ENCODE assay signal across 17 cellular contexts in the genomic region with DNA sequence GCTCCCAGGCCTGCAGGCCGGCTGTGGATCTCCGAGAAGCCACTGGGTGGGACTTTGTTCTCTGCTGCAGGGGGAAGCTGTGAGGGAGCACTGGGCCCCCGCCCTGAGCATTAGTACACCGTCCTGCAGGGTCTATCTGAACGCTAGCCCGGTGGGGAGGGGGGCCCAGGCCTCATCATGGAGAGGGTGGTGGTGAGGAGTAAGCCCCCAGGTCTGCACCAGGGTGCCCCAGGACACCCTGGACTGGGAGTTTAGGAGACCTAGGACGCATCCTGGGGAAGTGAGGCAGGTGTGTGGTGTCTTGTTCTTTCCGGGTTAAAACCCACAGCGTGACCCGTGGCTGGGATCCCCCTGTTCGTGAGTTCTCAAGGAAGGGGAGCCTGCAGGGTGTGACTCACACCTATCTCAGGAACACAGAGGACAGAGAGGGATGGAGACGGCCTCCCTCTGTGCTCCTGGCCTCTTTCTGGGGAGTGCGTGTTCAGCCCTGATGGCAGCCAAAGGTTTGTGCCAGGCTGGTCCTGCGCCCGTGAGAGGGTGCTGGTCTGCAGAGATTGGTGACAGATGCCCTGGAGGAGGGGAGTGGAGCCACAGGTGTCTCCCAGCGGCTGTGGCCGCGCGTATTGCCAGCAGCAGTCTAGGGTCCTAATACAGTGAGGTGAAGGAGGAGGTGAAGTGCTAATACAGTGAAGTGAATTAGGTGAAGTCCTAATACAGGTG.
DNase-seq lines count a peak whose midpoint lies in the region; ATAC-seq and TF ChIP-seq lines count a peak whose summit lies in the region.
"Had no signal": no experiment of that assay in that cellular context is flagged by ENCODE, and none has a peak within 500 bp of the region (broad histone marks: within the 10 kb centered on the region; RNA-seq: fewer than 3 reads in every experiment).

No MANE protein-coding gene starts in this region.

- H3K4me1 Mint-ChIP-seq in activated naive CD4-positive, alpha-beta T cell treated with anti-CD3 and anti-CD28 coated beads, Interleukin-2, amount 50 U/mL, for 24 hours, result peaks cover 25% of the 10 kb centered on the region
- H3K4me1 Mint-ChIP-seq in stimulated activated naive CD8-positive, alpha-beta T cell treated with anti-CD3 and anti-CD28 coated beads, Interleukin-15, Interleukin-2, amounts not matched to agents 100 ng/mL and 50 ng/mL, for 24 hours (ENCODE audit: low read depth), result peaks cover 20% of the 10 kb centered on the region

- DNase-seq in activated naive CD4-positive, alpha-beta T cell treated with Interleukin-2 at 50 U/mL for 16 hours, result no peak
- DNase-seq in NT2/D1 (ENCODE audit: low read depth, low spot score) (no peak), kidney tubule cell (ENCODE audit: low spot score) (peak; percentile 30), T-helper 1 cell (no peak), NCI-H1105 treated with DMSO at 0.1 percent for 48 hours (lab: John Stamatoyannopoulos, UW) (no peak)
- DNase-seq: activated CD4-positive, alpha-beta T cell treated with anti-CD3 and anti-CD28 coated beads for 4 hours; activated gamma-delta T cell treated with Interleukin-2 at 50 U/mL for 16 hours; immature natural killer cell; lower lobe of right lung; NCI-H187 treated with DMSO at 0.1 percent for 48 hours; NCI-H446; stimulated activated CD4-positive, alpha-beta T cell treated with anti-CD3 and anti-CD28 coated beads, Interleukin-2, amount 100 ng/mL, for 24 hours had no signal

- peaks cover 22% of the 10 kb centered on the region for H3K36me3 Mint-ChIP-seq in activated naive CD4-positive, alpha-beta T cell treated with anti-CD3 and anti-CD28 coated beads, Interleukin-2, amount 50 U/mL, for 24 hours
- H3K36me3 Mint-ChIP-seq in stimulated activated naive CD8-positive, alpha-beta T cell treated with anti-CD3 and anti-CD28 coated beads, Interleukin-15, Interleukin-2, amounts not matched to agents 100 ng/mL and 50 ng/mL, for 24 hours (ENCODE audit: low read depth), result peaks cover 29% of the 10 kb centered on the region

- no peaks in the 10 kb centered on the region for H3K27me3 ChIP-seq in NT2/D1 (ENCODE audit: insufficient read depth, insufficient read length)

- H3K9ac ChIP-seq in NT2/D1 (ENCODE audit: insufficient read length, low read depth), result peak overlapping the region; percentile 53
- H3K9ac ChIP-seq: parathyroid adenoma had no signal

- H3K9me3 Mint-ChIP-seq in activated naive CD4-positive, alpha-beta T cell treated with anti-CD3 and anti-CD28 coated beads, Interleukin-2, amount 50 U/mL, for 24 hours, result no peaks in the 10 kb centered on the region
- H3K9me3 Mint-ChIP-seq in stimulated activated naive CD8-positive, alpha-beta T cell treated with anti-CD3 and anti-CD28 coated beads, Interleukin-15, Interleukin-2, amounts not matched to agents 100 ng/mL and 50 ng/mL, for 24 hours, result peaks cover 5% of the 10 kb centered on the region

- peaks cover 11% of the 10 kb centered on the region; the same call in 1 of the 2 replicates for H3K9me3 ChIP-seq in NT2/D1 (ENCODE audit: insufficient read depth, low read length)

- peak overlapping the region; percentile 70 for H3K27ac Mint-ChIP-seq in activated naive CD4-positive, alpha-beta T cell treated with anti-CD3 and anti-CD28 coated beads, Interleukin-2, amount 50 U/mL, for 24 hours
- H3K27ac Mint-ChIP-seq in stimulated activated naive CD8-positive, alpha-beta T cell treated with anti-CD3 and anti-CD28 coated beads, Interleukin-15, Interleukin-2, amounts not matched to agents 100 ng/mL and 50 ng/mL, for 24 hours, result peak overlapping the region; percentile 11
- H3K27ac Mint-ChIP-seq: immature natural killer cell had no signal

- H3K27me3 Mint-ChIP-seq in activated naive CD4-positive, alpha-beta T cell treated with anti-CD3 and anti-CD28 coated beads, Interleukin-2, amount 50 U/mL, for 24 hours, result no peaks in the 10 kb centered on the region
- H3K27me3 Mint-ChIP-seq in stimulated activated naive CD8-positive, alpha-beta T cell treated with anti-CD3 and anti-CD28 coated beads, Interleukin-15, Interleukin-2, amounts not matched to agents 100 ng/mL and 50 ng/mL, for 24 hours, result no peaks in the 10 kb centered on the region

- no peak overlapping the region for H3K4me3 ChIP-seq in NT2/D1 (ENCODE audit: insufficient read length, low read depth)
- H3K4me3 ChIP-seq: GM12878, lower lobe of right lung had no signal

- peaks cover 9% of the 10 kb centered on the region for H3K4me1 ChIP-seq in NT2/D1 (ENCODE audit: insufficient read depth, insufficient read length)

- no peak for ATAC-seq in SK-N-SH treated with all-trans-retinoic acid at 6 μM for 48 hours
- ATAC-seq: GM12878, lower lobe of right lung had no signal

- no peak overlapping the region for H3K4me3 Mint-ChIP-seq in activated naive CD4-positive, alpha-beta T cell treated with anti-CD3 and anti-CD28 coated beads, Interleukin-2, amount 50 U/mL, for 24 hours
- H3K4me3 Mint-ChIP-seq in stimulated activated naive CD8-positive, alpha-beta T cell treated with anti-CD3 and anti-CD28 coated beads, Interleukin-15, Interleukin-2, amounts not matched to agents 100 ng/mL and 50 ng/mL, for 24 hours, result no peak overlapping the region
- H3K4me3 Mint-ChIP-seq: immature natural killer cell had no signal

- peaks cover 2% of the 10 kb centered on the region for H3K36me3 ChIP-seq in NT2/D1 (ENCODE audit: insufficient read depth, insufficient read length, low read length)

TF ChIP-seq in SK-N-SH treated with all-trans-retinoic acid at 6 μM for 48 hours, 23 proteins besides CTCF, POLR2A, EP300 and RAD21:
- TF ChIP-seq ARNTL (CRISPR knock-in tag; IDR thresholded peaks at IDR 0.05; ENCODE audit: borderline replicate concordance, low read depth), result no peak
- TF ChIP-seq ZC3H10 (CRISPR knock-in tag; IDR thresholded peaks at IDR 0.05), result no peak
- no peak for TF ChIP-seq TSHZ2 (CRISPR knock-in tag; IDR thresholded peaks at IDR 0.05)
- TF ChIP-seq ZNF565 (CRISPR knock-in tag; conservative IDR thresholded peaks at IDR 0.05; ENCODE audit: low read depth), result no peak
- TF ChIP-seq, protein P1, sequence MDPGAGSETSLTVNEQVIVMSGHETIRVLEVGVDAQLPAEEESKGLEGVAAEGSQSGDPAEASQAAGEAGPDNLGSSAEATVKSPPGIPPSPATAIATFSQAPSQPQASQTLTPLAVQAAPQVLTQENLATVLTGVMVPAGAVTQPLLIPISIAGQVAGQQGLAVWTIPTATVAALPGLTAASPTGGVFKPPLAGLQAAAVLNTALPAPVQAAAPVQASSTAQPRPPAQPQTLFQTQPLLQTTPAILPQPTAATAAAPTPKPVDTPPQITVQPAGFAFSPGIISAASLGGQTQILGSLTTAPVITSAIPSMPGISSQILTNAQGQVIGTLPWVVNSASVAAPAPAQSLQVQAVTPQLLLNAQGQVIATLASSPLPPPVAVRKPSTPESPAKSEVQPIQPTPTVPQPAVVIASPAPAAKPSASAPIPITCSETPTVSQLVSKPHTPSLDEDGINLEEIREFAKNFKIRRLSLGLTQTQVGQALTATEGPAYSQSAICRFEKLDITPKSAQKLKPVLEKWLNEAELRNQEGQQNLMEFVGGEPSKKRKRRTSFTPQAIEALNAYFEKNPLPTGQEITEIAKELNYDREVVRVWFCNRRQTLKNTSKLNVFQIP (CRISPR knock-in tag; IDR thresholded peaks at IDR 0.05; ENCODE audit: borderline replicate concordance, low read depth), result no peak
- TF ChIP-seq PATZ1 (CRISPR knock-in tag; IDR thresholded peaks at IDR 0.05; ENCODE audit: borderline replicate concordance), result no peak
- TF ChIP-seq RARB (CRISPR knock-in tag; IDR thresholded peaks at IDR 0.05), result no peak
- TF ChIP-seq ESRRG (CRISPR knock-in tag; IDR thresholded peaks at IDR 0.05), result no peak
- no peak for TF ChIP-seq CSDC2 (CRISPR knock-in tag; IDR thresholded peaks at IDR 0.05)
- TF ChIP-seq BACH2 (CRISPR knock-in tag; IDR thresholded peaks at IDR 0.05; ENCODE audit: borderline replicate concordance), result no peak
TF ChIP-seq in SK-N-SH treated with all-trans-retinoic acid at 6 μM for 48 hours: peak in this region for 0.
